In the genomic region with DNA sequence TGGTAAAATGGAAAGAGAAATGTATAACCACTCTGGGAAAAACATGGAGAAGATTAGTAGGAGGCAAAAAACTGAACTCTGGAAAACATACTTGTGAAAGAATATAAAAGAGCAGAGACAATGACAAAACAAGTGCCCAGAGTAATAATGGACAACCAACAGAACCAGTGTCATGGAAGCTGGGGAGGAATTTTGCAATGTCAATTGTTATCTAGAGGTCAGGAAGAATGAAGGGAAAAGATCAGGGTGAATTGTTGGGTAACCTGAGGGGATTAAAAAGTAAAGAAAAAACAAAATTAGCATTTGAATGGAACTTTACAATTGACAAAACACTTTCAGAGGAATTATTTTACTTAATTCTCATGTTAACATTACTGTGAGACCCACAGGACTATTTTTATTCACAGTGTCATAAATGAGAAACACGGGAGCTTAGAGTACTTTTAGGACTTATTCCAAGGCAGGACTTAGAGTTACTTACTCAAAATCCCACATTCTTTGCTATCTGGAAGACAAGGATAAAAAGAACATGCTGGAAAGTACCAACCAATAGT, we compare ENCODE assay signal across 23 cellular contexts. TPM values are rescaled to one million over a fixed set of nuclear protein-coding genes. Genes with fewer than 3 reads are reported as not detected.
DNase-seq lines count a peak whose midpoint lies in the region; ATAC-seq, FAIRE-seq and TF ChIP-seq lines count a peak whose summit lies in the region.
"Had no signal": no experiment of that assay in that cellular context is flagged by ENCODE, and none has a peak within 500 bp of the region (broad histone marks: within the 10 kb centered on the region; RNA-seq: fewer than 3 reads in every experiment).

No MANE protein-coding gene starts in this region.

- POLR2A ChIA-PET in H1 (lab: Charles Lee; ENCODE audit: partially characterized antibody), result no interaction called here

- H2AK5ac ChIP-seq in H1 (ENCODE audit: low read depth, low read length), result no peak overlapping the region
- no peak overlapping the region for H2AK5ac ChIP-seq in mesendoderm (ENCODE audit: low read length)

- H3K9ac ChIP-seq in HUES6 (ENCODE audit: low read length) (no peak overlapping the region), H1 (replicated peaks in 1 of 4; ENCODE audit: extremely low read depth in 1 of 4, low read depth in 3 of 4, low read length in 3 of 4) (no peak overlapping the region), mesendoderm (ENCODE audit: low read length) (no peak overlapping the region)
- H3K9ac ChIP-seq: GM23248 had no signal

- H3K4me1 ChIP-seq in HUES6 (ENCODE audit: control insufficient read depth, insufficient read depth, low read length) (peaks cover 13% of the 10 kb centered on the region; the same call in 1 of the 2 replicates), H1 (replicated peaks in 1 of 4; ENCODE audit: control insufficient read depth in 3 of 4, insufficient read depth in 4 of 4, low read length in 3 of 4) (peaks cover 0 to 3% (median 0%) of the 10 kb centered on the region in 4 experiments; a peak in 2 of 7 replicates), mesendoderm (ENCODE audit: control insufficient read depth, low read depth, low read length) (no peaks in the 10 kb centered on the region), small intestine (ENCODE audit: control insufficient read depth in 2 of 2, insufficient read depth in 1 of 2, low read depth in 1 of 2, low read length in 1 of 2) (no peaks in the 10 kb centered on the region)

- H3K18ac ChIP-seq in H1 (ENCODE audit: extremely low read depth, low read length), result no peak overlapping the region
- no peak overlapping the region for H3K18ac ChIP-seq in mesendoderm (ENCODE audit: low read length)

- H4K5ac ChIP-seq in H1 (ENCODE audit: insufficient read length, low read depth, low read length) (peak overlapping the region; percentile 83), mesendoderm (ENCODE audit: low read length) (no peak overlapping the region)

- H3K4me3 ChIP-seq in HUES6 (ENCODE audit: low read depth, low read length) (no peak overlapping the region), H1 (ENCODE audit: extremely low read depth in 1 of 4, insufficient read depth in 2 of 4, low read depth in 3 of 4, low read length in 4 of 4) (peak overlapping the region in 1 of 4 experiments; percentile 38; a peak in 1 of 8 replicates), mesendoderm (ENCODE audit: low read length) (no peak overlapping the region), small intestine (ENCODE audit: low read depth in 1 of 2, low read length in 2 of 2) (no peak overlapping the region)
- H3K4me3 ChIP-seq: GM23248, MG63 had no signal

- no peak overlapping the region for H2AFZ ChIP-seq in H1 (ENCODE audit: low read length)
- H2AFZ ChIP-seq: GM23248 had no signal

- TF ChIP-seq RAD21 in H1 (IDR thresholded peaks at IDR 0.05 in 1 of 2, conservative IDR thresholded peaks at IDR 0.05 in 1 of 2; ENCODE audit: low read depth in 2 of 2, low read length in 2 of 2), result no peak

- CTCF ChIA-PET in H1 (lab: Charles Lee; ENCODE audit: partially characterized antibody), result no interaction called here

- no peak overlapping the region for H4K91ac ChIP-seq in H1 (replicated peaks; ENCODE audit: insufficient read length, low read length)

- H3K23ac ChIP-seq in H1 (ENCODE audit: insufficient read length) (no peak overlapping the region), mesendoderm (ENCODE audit: low read length) (no peak overlapping the region)

- TF ChIP-seq POLR2A in H1 (IDR thresholded peaks at IDR 0.05; ENCODE audit: control extremely low read depth in 1 of 2, low read depth in 2 of 2, low read length in 2 of 2), result no peak

- H4K20me1 ChIP-seq in H1 (replicated peaks in 1 of 2; ENCODE audit: control insufficient read depth in 1 of 2, insufficient read depth in 2 of 2, low read length in 2 of 2), result no peaks in the 10 kb centered on the region

- H3K4me2 ChIP-seq in H1 (ENCODE audit: insufficient read depth in 1 of 2, low read depth in 2 of 2, low read length in 2 of 2) (peak overlapping the region; percentile 19 to 31; a peak in 3 of 4 replicates), mesendoderm (ENCODE audit: low read length) (no peak overlapping the region)

- H2BK20ac ChIP-seq in H1 (ENCODE audit: low read length), result no peak overlapping the region

- no peak for TF ChIP-seq EP300 in H1 (IDR thresholded peaks at IDR 0.05; ENCODE audit: borderline replicate concordance in 1 of 2, low read depth in 2 of 2, low read length in 2 of 2)

- intact Hi-C loops in left ventricle myocardium superior (cut with micrococcal nuclease), result no loop called here

- H2BK120ac ChIP-seq in H1 (replicated peaks; ENCODE audit: low read depth, low read length), result no peak overlapping the region
- H2BK120ac ChIP-seq in mesendoderm (ENCODE audit: low read depth, low read length), result no peak overlapping the region

- H2BK15ac ChIP-seq in H1 (ENCODE audit: low read length) (no peak overlapping the region), mesendoderm (replicated peaks; ENCODE audit: low read depth) (no peak overlapping the region)

- H3K14ac ChIP-seq in H1 (ENCODE audit: insufficient read length), result no peak overlapping the region

- H4K8ac ChIP-seq in H1 (ENCODE audit: extremely low read depth, insufficient read depth, low read length) (no peak overlapping the region), mesendoderm (ENCODE audit: low read depth, low read length) (no peak overlapping the region)

- H3K79me2 ChIP-seq in H1 (ENCODE audit: control insufficient read depth in 1 of 2, insufficient read depth in 2 of 2, low read length in 2 of 2), result no peaks in the 10 kb centered on the region
- H3K79me2 ChIP-seq in mesendoderm (ENCODE audit: control insufficient read depth, insufficient read depth, low read length), result no peaks in the 10 kb centered on the region

- H2BK12ac ChIP-seq in H1 (ENCODE audit: low read depth, low read length), result no peak overlapping the region

- H3K79me1 ChIP-seq in H1 (ENCODE audit: low read depth, low read length), result no peaks in the 10 kb centered on the region
- H3K79me1 ChIP-seq in mesendoderm (ENCODE audit: low read length), result no peaks in the 10 kb centered on the region

- no peak for DNase-seq in H1 (ENCODE audit: low read depth in 1 of 2, low spot score in 2 of 2)
- DNase-seq in mesendoderm, result peak; percentile 7
- no peak for DNase-seq in left ventricle myocardium superior
- DNase-seq in kidney glomerular epithelial cell (lab: John Stamatoyannopoulos, UW), result no peak
- no peak for DNase-seq in T-helper 2 cell
- no peak for DNase-seq in small intestine
- DNase-seq: C1 segment of cervical spinal cord; CD4-positive, alpha-beta memory T cell; COR-L47; DMS53; GM23248; IMR-90; KG1; MG63; NCI-H1105 treated with DMSO at 0.1 percent for 48 hours; NCI-H2029; NCI-H446 treated with DMSO at 0.1 percent for 48 hours; NCI-H526; SHP77 had no signal

- no peaks in the 10 kb centered on the region for H3K27me3 ChIP-seq in HUES6 (ENCODE audit: control insufficient read depth, insufficient read depth, low read length)
- no peaks in the 10 kb centered on the region for H3K27me3 ChIP-seq in H1 (replicated peaks in 1 of 4; ENCODE audit: control insufficient read depth in 3 of 4, extremely low read depth in 1 of 4, insufficient read depth in 3 of 4, low read length in 3 of 4)
- H3K27me3 ChIP-seq in mesendoderm (ENCODE audit: insufficient read depth, low read length, poor library complexity), result no peaks in the 10 kb centered on the region
- H3K27me3 ChIP-seq in small intestine (ENCODE audit: control insufficient read depth in 2 of 2, insufficient read depth in 2 of 2, low read length in 2 of 2), result no peaks in the 10 kb centered on the region
- H3K27me3 ChIP-seq: MG63 had no signal

- H3K4ac ChIP-seq in H1 (replicated peaks; ENCODE audit: insufficient read length, low read depth, low read length), result no peak overlapping the region
- H3K4ac ChIP-seq in mesendoderm (ENCODE audit: low read depth, low read length), result no peak overlapping the region

- no peak for ATAC-seq in left ventricle myocardium superior
- ATAC-seq: Panc1 had no signal

- no peak overlapping the region for H2BK5ac ChIP-seq in H1 (ENCODE audit: low read depth, low read length)
- H2BK5ac ChIP-seq in mesendoderm (ENCODE audit: low read length), result no peak overlapping the region

- no peaks in the 10 kb centered on the region for H3K9me3 ChIP-seq in HUES6 (ENCODE audit: control insufficient read depth, insufficient read depth, low read depth, low read length)
- H3K9me3 ChIP-seq in H1 (ENCODE audit: insufficient read depth in 2 of 2, low read depth in 1 of 2, low read length in 1 of 2), result no peaks in the 10 kb centered on the region
- H3K9me3 ChIP-seq in small intestine (ENCODE audit: control insufficient read depth, low read depth), result no peaks in the 10 kb centered on the region
- H3K9me3 ChIP-seq: MG63 had no signal

- H3K56ac ChIP-seq in H1 (replicated peaks; ENCODE audit: insufficient read length, low read depth, low read length) (no peak overlapping the region), mesendoderm (ENCODE audit: low read length) (no peak overlapping the region)

- FAIRE-seq in H1 (lab: Jason Lieb, UNC) (peak; percentile 62), small intestine (lab: Jason Lieb, UNC) (no peak)

- WGBS in H1 (ENCODE audit: extremely low coverage in 1 of 2, insufficient coverage in 1 of 2, insufficient read length in 1 of 2, insufficient replicate concordance in 2 of 2, low coverage in 1 of 2, low lambda C conversion rate in 2 of 2, missing lambda C conversion rate in 1 of 2), 2 experiments, result 30% methylated on average over 1 of the region's 1 CpG; no CpG with 5 or more reads in 1 of the 2 experiments
- no CpG with 5 or more reads among the region's 1 CpG for WGBS in mesendoderm (ENCODE audit: extremely low coverage, insufficient coverage, low lambda C conversion rate)
- 22 to 45% (median 25%) methylated on average over 1 of the region's 1 CpG for WGBS in small intestine, 3 donors

- H3K27ac ChIP-seq in HUES6 (ENCODE audit: low read depth, low read length) (peak overlapping the region; percentile 57; the same call in 1 of the 2 replicates), H1 (ENCODE audit: low read depth, low read length) (no peak overlapping the region), mesendoderm (ENCODE audit: low read depth, low read length) (no peak overlapping the region), small intestine (ENCODE audit: low read depth in 1 of 2, low read length in 1 of 2) (no peak overlapping the region)
- H3K27ac ChIP-seq: GM23248, RWPE1 had no signal

- TF ChIP-seq CTCF in H1 (IDR thresholded peaks at IDR 0.05; ENCODE audit: control extremely low read depth in 1 of 3, insufficient read depth in 1 of 3, low read depth in 1 of 3, low read length in 3 of 3), result no peak

- H3K36me3 ChIP-seq in HUES6 (ENCODE audit: control insufficient read depth, insufficient read depth, low read length), result no peaks in the 10 kb centered on the region
- no peaks in the 10 kb centered on the region for H3K36me3 ChIP-seq in H1 (ENCODE audit: control insufficient read depth in 2 of 4, insufficient read depth in 4 of 4, low read length in 3 of 4)
- H3K36me3 ChIP-seq in mesendoderm (ENCODE audit: control insufficient read depth, insufficient read depth, low read length), result no peaks in the 10 kb centered on the region
- H3K36me3 ChIP-seq in small intestine (ENCODE audit: control insufficient read depth in 2 of 2, insufficient read depth in 2 of 2, low read length in 2 of 2), result no peaks in the 10 kb centered on the region
- H3K36me3 ChIP-seq: MG63 had no signal

- no peaks in the 10 kb centered on the region for H3K23me2 ChIP-seq in H1 (ENCODE audit: low read depth, low read length)

RNA-seq across cellular contexts. Expression of a gene that starts 19.4 kb away (rescaled TPM):
- 7.0 and 9.5 TPM in 2 replicates for total RNA-seq in H1 (2021; fragmentation: NEBNext Ultra II Directional; extraction: Animal tissue kit (Norgen Biotek cat#: 25700))
- polyA plus RNA-seq in H1 (2011; rRNA removed) (3.0 and 4.9 TPM in 2 replicates), small intestine (10 to 100 TPM in 1 of 3 donors, under 1 TPM in 1, not detected in 1; 0.27 to 13.3 TPM)
- 4.0 TPM for polyA plus RNA-seq in H1 (2011; cell fraction: cytosol; rRNA removed)
- polyA plus RNA-seq in H1 (2011; cell fraction: nucleus; rRNA removed), result 3.6 TPM
- polyA plus RNA-seq in H1 (2012, experiment 1 of 2), result 4.9 to 7.7 TPM (median 6.0 TPM) in 4 replicates
- polyA plus RNA-seq in H1 (2012, experiment 2 of 2), result 3.6 TPM
- polyA plus RNA-seq in H1 (2013, experiment 1 of 2), result 5.9 TPM
- polyA plus RNA-seq in H1 (2013, experiment 2 of 2), result 7.5 TPM
- 3.4 and 3.8 TPM in 2 replicates for polyA minus RNA-seq in H1 (2011; rRNA and poly(A)+ RNA removed)
- polyA minus RNA-seq in H1 (2011; cell fraction: cytosol; rRNA and poly(A)+ RNA removed), result 4.0 TPM
- 6.4 TPM for polyA minus RNA-seq in H1 (2011; cell fraction: nucleus; rRNA and poly(A)+ RNA removed)
- 1.8 TPM for polyA plus RNA-seq in mesendoderm (2013, experiment 1 of 2)
- polyA plus RNA-seq in mesendoderm (2013, experiment 2 of 2), result 1.7 TPM
- 42.6 TPM for total RNA-seq in left ventricle myocardium superior
- total RNA-seq: G401 had no signal

RNA-seq across cellular contexts. Expression of a gene that starts 51.2 kb away (rescaled TPM):
- 43.2 and 45.0 TPM in 2 replicates for total RNA-seq in H1 (2021; fragmentation: NEBNext Ultra II Directional; extraction: Animal tissue kit (Norgen Biotek cat#: 25700))
- polyA plus RNA-seq in H1 (2011; rRNA removed), result 11.1 and 20.3 TPM in 2 replicates
- 28.1 TPM for polyA plus RNA-seq in H1 (2011; cell fraction: cytosol; rRNA removed)
- 12.8 TPM for polyA plus RNA-seq in H1 (2011; cell fraction: nucleus; rRNA removed)
- polyA plus RNA-seq in H1 (2012, experiment 1 of 2), result 38.8 to 58.6 TPM (median 41.5 TPM) in 4 replicates
- 8.9 TPM for polyA plus RNA-seq in H1 (2012, experiment 2 of 2)
- 47.4 TPM for polyA plus RNA-seq in H1 (2013, experiment 1 of 2)
- polyA plus RNA-seq in H1 (2013, experiment 2 of 2), result 48.7 TPM
- polyA minus RNA-seq in H1 (2011; rRNA and poly(A)+ RNA removed), result 14.9 and 16.7 TPM in 2 replicates
- polyA minus RNA-seq in H1 (2011; cell fraction: cytosol; rRNA and poly(A)+ RNA removed), result 13.9 TPM
- 8.9 TPM for polyA minus RNA-seq in H1 (2011; cell fraction: nucleus; rRNA and poly(A)+ RNA removed)
- 64.6 TPM for polyA plus RNA-seq in mesendoderm (2013, experiment 1 of 2)
- polyA plus RNA-seq in mesendoderm (2013, experiment 2 of 2), result 62.7 TPM
- total RNA-seq in left ventricle myocardium superior, result 61.3 TPM
- polyA plus RNA-seq in small intestine, result 10 to 100 TPM; 31.1 to 42.9 (median 31.3) TPM
